ENCODE assay signal across 1 cellular context in the genomic region with DNA sequence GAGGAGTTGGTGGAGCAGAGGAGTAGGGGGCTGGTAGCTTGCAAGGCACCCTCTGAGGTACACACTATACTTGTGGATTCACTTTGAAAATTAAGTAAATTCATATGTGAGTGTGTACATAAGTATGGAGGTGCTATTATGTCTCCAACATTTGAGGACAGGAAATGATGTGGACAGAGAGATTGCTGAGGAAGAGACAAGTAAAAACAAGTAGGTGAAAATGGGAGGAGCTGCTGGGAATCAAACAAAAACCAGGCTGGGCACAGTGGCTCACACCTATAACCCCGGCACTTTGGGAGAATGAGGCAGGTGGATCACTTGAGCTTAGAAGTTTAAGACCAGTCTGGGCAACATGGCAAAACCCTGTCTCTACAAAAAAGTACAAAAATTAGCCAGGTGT.
TF ChIP-seq lines count a peak whose summit lies in the region.

No MANE protein-coding gene starts in this region.

TF ChIP-seq in GM23338, 12 proteins besides CTCF, POLR2A, EP300 and RAD21 (continued from another document):
- TF ChIP-seq, protein P1, sequence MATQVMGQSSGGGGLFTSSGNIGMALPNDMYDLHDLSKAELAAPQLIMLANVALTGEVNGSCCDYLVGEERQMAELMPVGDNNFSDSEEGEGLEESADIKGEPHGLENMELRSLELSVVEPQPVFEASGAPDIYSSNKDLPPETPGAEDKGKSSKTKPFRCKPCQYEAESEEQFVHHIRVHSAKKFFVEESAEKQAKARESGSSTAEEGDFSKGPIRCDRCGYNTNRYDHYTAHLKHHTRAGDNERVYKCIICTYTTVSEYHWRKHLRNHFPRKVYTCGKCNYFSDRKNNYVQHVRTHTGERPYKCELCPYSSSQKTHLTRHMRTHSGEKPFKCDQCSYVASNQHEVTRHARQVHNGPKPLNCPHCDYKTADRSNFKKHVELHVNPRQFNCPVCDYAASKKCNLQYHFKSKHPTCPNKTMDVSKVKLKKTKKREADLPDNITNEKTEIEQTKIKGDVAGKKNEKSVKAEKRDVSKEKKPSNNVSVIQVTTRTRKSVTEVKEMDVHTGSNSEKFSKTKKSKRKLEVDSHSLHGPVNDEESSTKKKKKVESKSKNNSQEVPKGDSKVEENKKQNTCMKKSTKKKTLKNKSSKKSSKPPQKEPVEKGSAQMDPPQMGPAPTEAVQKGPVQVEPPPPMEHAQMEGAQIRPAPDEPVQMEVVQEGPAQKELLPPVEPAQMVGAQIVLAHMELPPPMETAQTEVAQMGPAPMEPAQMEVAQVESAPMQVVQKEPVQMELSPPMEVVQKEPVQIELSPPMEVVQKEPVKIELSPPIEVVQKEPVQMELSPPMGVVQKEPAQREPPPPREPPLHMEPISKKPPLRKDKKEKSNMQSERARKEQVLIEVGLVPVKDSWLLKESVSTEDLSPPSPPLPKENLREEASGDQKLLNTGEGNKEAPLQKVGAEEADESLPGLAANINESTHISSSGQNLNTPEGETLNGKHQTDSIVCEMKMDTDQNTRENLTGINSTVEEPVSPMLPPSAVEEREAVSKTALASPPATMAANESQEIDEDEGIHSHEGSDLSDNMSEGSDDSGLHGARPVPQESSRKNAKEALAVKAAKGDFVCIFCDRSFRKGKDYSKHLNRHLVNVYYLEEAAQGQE (IDR thresholded peaks at IDR 0.05; ENCODE audit: unreplicated experiment), result no peak
- TF ChIP-seq CREB1 (CRISPR knock-in tag; IDR thresholded peaks at IDR 0.05; ENCODE audit: low read depth), result no peak
- TF ChIP-seq, protein P2, sequence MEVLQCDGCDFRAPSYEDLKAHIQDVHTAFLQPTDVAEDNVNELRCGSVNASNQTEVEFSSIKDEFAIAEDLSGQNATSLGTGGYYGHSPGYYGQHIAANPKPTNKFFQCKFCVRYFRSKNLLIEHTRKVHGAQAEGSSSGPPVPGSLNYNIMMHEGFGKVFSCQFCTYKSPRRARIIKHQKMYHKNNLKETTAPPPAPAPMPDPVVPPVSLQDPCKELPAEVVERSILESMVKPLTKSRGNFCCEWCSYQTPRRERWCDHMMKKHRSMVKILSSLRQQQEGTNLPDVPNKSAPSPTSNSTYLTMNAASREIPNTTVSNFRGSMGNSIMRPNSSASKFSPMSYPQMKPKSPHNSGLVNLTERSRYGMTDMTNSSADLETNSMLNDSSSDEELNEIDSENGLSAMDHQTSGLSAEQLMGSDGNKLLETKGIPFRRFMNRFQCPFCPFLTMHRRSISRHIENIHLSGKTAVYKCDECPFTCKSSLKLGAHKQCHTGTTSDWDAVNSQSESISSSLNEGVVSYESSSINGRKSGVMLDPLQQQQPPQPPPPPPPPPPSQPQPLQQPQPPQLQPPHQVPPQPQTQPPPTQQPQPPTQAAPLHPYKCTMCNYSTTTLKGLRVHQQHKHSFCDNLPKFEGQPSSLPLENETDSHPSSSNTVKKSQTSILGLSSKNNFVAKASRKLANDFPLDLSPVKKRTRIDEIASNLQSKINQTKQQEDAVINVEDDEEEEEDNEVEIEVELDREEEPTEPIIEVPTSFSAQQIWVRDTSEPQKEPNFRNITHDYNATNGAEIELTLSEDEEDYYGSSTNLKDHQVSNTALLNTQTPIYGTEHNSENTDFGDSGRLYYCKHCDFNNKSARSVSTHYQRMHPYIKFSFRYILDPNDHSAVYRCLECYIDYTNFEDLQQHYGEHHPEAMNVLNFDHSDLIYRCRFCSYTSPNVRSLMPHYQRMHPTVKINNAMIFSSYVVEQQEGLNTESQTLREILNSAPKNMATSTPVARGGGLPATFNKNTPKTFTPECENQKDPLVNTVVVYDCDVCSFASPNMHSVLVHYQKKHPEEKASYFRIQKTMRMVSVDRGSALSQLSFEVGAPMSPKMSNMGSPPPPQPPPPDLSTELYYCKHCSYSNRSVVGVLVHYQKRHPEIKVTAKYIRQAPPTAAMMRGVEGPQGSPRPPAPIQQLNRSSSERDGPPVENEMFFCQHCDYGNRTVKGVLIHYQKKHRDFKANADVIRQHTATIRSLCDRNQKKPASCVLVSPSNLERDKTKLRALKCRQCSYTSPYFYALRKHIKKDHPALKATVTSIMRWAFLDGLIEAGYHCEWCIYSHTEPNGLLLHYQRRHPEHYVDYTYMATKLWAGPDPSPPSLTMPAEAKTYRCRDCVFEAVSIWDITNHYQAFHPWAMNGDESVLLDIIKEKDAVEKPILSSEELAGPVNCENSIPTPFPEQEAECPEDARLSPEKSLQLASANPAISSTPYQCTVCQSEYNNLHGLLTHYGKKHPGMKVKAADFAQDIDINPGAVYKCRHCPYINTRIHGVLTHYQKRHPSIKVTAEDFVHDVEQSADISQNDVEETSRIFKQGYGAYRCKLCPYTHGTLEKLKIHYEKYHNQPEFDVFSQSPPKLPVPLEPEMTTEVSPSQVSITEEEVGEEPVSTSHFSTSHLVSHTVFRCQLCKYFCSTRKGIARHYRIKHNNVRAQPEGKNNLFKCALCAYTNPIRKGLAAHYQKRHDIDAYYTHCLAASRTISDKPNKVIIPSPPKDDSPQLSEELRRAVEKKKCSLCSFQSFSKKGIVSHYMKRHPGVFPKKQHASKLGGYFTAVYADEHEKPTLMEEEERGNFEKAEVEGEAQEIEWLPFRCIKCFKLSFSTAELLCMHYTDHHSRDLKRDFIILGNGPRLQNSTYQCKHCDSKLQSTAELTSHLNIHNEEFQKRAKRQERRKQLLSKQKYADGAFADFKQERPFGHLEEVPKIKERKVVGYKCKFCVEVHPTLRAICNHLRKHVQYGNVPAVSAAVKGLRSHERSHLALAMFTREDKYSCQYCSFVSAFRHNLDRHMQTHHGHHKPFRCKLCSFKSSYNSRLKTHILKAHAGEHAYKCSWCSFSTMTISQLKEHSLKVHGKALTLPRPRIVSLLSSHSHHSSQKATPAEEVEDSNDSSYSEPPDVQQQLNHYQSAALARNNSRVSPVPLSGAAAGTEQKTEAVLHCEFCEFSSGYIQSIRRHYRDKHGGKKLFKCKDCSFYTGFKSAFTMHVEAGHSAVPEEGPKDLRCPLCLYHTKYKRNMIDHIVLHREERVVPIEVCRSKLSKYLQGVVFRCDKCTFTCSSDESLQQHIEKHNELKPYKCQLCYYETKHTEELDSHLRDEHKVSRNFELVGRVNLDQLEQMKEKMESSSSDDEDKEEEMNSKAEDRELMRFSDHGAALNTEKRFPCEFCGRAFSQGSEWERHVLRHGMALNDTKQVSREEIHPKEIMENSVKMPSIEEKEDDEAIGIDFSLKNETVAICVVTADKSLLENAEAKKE (CRISPR knock-in tag; IDR thresholded peaks at IDR 0.05), result no peak
- no peak for TF ChIP-seq ZNF114 (CRISPR knock-in tag; IDR thresholded peaks at IDR 0.05)
- TF ChIP-seq, protein P3, sequence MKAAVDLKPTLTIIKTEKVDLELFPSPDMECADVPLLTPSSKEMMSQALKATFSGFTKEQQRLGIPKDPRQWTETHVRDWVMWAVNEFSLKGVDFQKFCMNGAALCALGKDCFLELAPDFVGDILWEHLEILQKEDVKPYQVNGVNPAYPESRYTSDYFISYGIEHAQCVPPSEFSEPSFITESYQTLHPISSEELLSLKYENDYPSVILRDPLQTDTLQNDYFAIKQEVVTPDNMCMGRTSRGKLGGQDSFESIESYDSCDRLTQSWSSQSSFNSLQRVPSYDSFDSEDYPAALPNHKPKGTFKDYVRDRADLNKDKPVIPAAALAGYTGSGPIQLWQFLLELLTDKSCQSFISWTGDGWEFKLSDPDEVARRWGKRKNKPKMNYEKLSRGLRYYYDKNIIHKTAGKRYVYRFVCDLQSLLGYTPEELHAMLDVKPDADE (IDR thresholded peaks at IDR 0.05), result no peak
- TF ChIP-seq EZH2 (IDR thresholded peaks at IDR 0.05; ENCODE audit: low read depth, unreplicated experiment), result no peak
- no peak for TF ChIP-seq EZH2phosphoT487 (IDR thresholded peaks at IDR 0.05; ENCODE audit: unreplicated experiment)
- no peak for TF ChIP-seq STAT1 (IDR thresholded peaks at IDR 0.05; ENCODE audit: unreplicated experiment)
- no peak for TF ChIP-seq JUNB (IDR thresholded peaks at IDR 0.05; ENCODE audit: unreplicated experiment)
